Comparison of ENCODE assay signal across 1 cellular context in the genomic region with DNA sequence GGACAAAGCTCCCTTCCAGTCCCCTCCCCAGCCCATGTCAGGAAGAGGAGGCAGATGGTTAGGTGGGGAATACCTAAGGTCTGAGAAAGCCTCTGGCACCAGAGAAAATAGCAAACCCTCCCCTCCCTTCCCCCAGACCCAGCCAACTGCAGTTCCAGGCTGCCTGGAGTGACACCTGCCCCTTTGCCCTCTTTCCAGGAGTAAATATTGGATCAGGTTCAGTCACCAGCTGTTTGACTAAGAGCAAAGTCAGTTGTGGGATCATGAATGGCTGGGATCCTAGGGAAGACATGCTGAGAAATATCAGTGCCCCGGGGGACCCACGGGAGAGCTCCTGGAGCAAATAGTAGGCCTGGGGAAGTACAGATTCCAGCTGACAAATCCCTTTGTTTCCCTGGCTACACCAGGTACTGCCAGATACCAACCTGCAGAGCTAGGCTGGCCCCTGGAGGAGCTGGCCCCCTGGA.
TF ChIP-seq lines count a peak whose summit lies in the region.

No MANE protein-coding gene starts in this region.

TF ChIP-seq in HepG2, 621 proteins besides CTCF, POLR2A, EP300 and RAD21 (continued from another document and continues in another):
- no peak for TF ChIP-seq LRRFIP1 (CRISPR knock-in tag; conservative IDR thresholded peaks at IDR 0.05)
- TF ChIP-seq ZNF431 (CRISPR knock-in tag; IDR thresholded peaks at IDR 0.05; ENCODE audit: borderline replicate concordance, low read depth), result no peak
- TF ChIP-seq PHF21A (CRISPR knock-in tag; IDR thresholded peaks at IDR 0.05), result peak; percentile 96
- TF ChIP-seq MEIS2 (CRISPR knock-in tag; IDR thresholded peaks at IDR 0.05), result peak; percentile 74; the same call in 1 of the 2 replicates
- no peak for TF ChIP-seq ZNF263 (CRISPR knock-in tag; IDR thresholded peaks at IDR 0.05)
- TF ChIP-seq CBFB (CRISPR knock-in tag; IDR thresholded peaks at IDR 0.05), result no peak
- no peak for TF ChIP-seq CBX1 (IDR thresholded peaks at IDR 0.05; ENCODE audit: low read depth)
- TF ChIP-seq ZNF24 (IDR thresholded peaks at IDR 0.05), result no peak
- no peak for TF ChIP-seq PCBP1 (IDR thresholded peaks at IDR 0.05; ENCODE audit: borderline replicate concordance, low read depth, low read length)
- TF ChIP-seq, protein P1, sequence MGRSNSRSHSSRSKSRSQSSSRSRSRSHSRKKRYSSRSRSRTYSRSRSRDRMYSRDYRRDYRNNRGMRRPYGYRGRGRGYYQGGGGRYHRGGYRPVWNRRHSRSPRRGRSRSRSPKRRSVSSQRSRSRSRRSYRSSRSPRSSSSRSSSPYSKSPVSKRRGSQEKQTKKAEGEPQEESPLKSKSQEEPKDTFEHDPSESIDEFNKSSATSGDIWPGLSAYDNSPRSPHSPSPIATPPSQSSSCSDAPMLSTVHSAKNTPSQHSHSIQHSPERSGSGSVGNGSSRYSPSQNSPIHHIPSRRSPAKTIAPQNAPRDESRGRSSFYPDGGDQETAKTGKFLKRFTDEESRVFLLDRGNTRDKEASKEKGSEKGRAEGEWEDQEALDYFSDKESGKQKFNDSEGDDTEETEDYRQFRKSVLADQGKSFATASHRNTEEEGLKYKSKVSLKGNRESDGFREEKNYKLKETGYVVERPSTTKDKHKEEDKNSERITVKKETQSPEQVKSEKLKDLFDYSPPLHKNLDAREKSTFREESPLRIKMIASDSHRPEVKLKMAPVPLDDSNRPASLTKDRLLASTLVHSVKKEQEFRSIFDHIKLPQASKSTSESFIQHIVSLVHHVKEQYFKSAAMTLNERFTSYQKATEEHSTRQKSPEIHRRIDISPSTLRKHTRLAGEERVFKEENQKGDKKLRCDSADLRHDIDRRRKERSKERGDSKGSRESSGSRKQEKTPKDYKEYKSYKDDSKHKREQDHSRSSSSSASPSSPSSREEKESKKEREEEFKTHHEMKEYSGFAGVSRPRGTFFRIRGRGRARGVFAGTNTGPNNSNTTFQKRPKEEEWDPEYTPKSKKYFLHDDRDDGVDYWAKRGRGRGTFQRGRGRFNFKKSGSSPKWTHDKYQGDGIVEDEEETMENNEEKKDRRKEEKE (IDR thresholded peaks at IDR 0.05), result no peak
- no peak for TF ChIP-seq ZNF329 (CRISPR knock-in tag; IDR thresholded peaks at IDR 0.05; ENCODE audit: low read depth)
- TF ChIP-seq TBP (CRISPR knock-in tag; IDR thresholded peaks at IDR 0.05), result no peak
- TF ChIP-seq HNF1A (IDR thresholded peaks at IDR 0.05; ENCODE audit: low read depth), result no peak
- peak; percentile 63; the same call in 1 of the 2 replicates for TF ChIP-seq HNF1A (CRISPR knock-in tag; IDR thresholded peaks at IDR 0.05; ENCODE audit: borderline replicate concordance)
- TF ChIP-seq ZNF354B (CRISPR knock-in tag; IDR thresholded peaks at IDR 0.05), result no peak
- TF ChIP-seq ZBTB42 (CRISPR knock-in tag; IDR thresholded peaks at IDR 0.05), result 0 out of 2 replicates have a peak, but pooled peaks have one; percentile 63
- TF ChIP-seq, protein P2, sequence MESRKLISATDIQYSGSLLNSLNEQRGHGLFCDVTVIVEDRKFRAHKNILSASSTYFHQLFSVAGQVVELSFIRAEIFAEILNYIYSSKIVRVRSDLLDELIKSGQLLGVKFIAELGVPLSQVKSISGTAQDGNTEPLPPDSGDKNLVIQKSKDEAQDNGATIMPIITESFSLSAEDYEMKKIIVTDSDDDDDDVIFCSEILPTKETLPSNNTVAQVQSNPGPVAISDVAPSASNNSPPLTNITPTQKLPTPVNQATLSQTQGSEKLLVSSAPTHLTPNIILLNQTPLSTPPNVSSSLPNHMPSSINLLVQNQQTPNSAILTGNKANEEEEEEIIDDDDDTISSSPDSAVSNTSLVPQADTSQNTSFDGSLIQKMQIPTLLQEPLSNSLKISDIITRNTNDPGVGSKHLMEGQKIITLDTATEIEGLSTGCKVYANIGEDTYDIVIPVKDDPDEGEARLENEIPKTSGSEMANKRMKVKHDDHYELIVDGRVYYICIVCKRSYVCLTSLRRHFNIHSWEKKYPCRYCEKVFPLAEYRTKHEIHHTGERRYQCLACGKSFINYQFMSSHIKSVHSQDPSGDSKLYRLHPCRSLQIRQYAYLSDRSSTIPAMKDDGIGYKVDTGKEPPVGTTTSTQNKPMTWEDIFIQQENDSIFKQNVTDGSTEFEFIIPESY (CRISPR knock-in tag; IDR thresholded peaks at IDR 0.05), result no peak
- TF ChIP-seq AHR (CRISPR knock-in tag; IDR thresholded peaks at IDR 0.05), result no peak
- no peak for TF ChIP-seq SIN3B (IDR thresholded peaks at IDR 0.05; ENCODE audit: low read length)
- no peak for TF ChIP-seq GTF2F1 (IDR thresholded peaks at IDR 0.05; ENCODE audit: low read length)
- TF ChIP-seq, protein P3, sequence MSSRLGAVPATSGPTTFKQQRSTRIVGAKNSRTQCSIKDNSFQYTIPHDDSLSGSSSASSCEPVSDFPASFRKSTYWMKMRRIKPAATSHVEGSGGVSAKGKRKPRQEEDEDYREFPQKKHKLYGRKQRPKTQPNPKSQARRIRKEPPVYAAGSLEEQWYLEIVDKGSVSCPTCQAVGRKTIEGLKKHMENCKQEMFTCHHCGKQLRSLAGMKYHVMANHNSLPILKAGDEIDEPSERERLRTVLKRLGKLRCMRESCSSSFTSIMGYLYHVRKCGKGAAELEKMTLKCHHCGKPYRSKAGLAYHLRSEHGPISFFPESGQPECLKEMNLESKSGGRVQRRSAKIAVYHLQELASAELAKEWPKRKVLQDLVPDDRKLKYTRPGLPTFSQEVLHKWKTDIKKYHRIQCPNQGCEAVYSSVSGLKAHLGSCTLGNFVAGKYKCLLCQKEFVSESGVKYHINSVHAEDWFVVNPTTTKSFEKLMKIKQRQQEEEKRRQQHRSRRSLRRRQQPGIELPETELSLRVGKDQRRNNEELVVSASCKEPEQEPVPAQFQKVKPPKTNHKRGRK (CRISPR knock-in tag; IDR thresholded peaks at IDR 0.05), result no peak
- TF ChIP-seq TEAD2 (CRISPR knock-in tag; IDR thresholded peaks at IDR 0.05), result no peak
- no peak for TF ChIP-seq EED (CRISPR knock-in tag; IDR thresholded peaks at IDR 0.05)
- TF ChIP-seq, protein P4, sequence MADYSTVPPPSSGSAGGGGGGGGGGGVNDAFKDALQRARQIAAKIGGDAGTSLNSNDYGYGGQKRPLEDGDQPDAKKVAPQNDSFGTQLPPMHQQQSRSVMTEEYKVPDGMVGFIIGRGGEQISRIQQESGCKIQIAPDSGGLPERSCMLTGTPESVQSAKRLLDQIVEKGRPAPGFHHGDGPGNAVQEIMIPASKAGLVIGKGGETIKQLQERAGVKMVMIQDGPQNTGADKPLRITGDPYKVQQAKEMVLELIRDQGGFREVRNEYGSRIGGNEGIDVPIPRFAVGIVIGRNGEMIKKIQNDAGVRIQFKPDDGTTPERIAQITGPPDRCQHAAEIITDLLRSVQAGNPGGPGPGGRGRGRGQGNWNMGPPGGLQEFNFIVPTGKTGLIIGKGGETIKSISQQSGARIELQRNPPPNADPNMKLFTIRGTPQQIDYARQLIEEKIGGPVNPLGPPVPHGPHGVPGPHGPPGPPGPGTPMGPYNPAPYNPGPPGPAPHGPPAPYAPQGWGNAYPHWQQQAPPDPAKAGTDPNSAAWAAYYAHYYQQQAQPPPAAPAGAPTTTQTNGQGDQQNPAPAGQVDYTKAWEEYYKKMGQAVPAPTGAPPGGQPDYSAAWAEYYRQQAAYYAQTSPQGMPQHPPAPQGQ (CRISPR knock-in tag; IDR thresholded peaks at IDR 0.05; ENCODE audit: borderline replicate concordance), result no peak
- TF ChIP-seq ZNF660 (CRISPR knock-in tag; IDR thresholded peaks at IDR 0.05; ENCODE audit: borderline replicate concordance, low read depth), result no peak
- TF ChIP-seq ZNF788 (CRISPR knock-in tag; IDR thresholded peaks at IDR 0.05; ENCODE audit: borderline replicate concordance), result no peak; the same call in 1 of the 2 replicates
- TF ChIP-seq HNRNPK (IDR thresholded peaks at IDR 0.05; ENCODE audit: low read depth, low read length, poor library complexity, severe bottlenecking), result no peak
- no peak for TF ChIP-seq IRF9 (CRISPR knock-in tag; IDR thresholded peaks at IDR 0.05; ENCODE audit: borderline replicate concordance)
- peak; percentile 31; the same call in 1 of the 2 replicates for TF ChIP-seq ZNF12 (CRISPR knock-in tag; IDR thresholded peaks at IDR 0.05)
- no peak for TF ChIP-seq TAF15 (IDR thresholded peaks at IDR 0.05; ENCODE audit: low read depth, low read length, poor library complexity, severe bottlenecking)
- no peak for TF ChIP-seq HNRNPL (IDR thresholded peaks at IDR 0.05; ENCODE audit: low read depth, low read length)
- no peak for TF ChIP-seq MIER2 (CRISPR knock-in tag; IDR thresholded peaks at IDR 0.05)
- TF ChIP-seq BRD4 (CRISPR knock-in tag; IDR thresholded peaks at IDR 0.05), result no peak
- TF ChIP-seq, protein P5, sequence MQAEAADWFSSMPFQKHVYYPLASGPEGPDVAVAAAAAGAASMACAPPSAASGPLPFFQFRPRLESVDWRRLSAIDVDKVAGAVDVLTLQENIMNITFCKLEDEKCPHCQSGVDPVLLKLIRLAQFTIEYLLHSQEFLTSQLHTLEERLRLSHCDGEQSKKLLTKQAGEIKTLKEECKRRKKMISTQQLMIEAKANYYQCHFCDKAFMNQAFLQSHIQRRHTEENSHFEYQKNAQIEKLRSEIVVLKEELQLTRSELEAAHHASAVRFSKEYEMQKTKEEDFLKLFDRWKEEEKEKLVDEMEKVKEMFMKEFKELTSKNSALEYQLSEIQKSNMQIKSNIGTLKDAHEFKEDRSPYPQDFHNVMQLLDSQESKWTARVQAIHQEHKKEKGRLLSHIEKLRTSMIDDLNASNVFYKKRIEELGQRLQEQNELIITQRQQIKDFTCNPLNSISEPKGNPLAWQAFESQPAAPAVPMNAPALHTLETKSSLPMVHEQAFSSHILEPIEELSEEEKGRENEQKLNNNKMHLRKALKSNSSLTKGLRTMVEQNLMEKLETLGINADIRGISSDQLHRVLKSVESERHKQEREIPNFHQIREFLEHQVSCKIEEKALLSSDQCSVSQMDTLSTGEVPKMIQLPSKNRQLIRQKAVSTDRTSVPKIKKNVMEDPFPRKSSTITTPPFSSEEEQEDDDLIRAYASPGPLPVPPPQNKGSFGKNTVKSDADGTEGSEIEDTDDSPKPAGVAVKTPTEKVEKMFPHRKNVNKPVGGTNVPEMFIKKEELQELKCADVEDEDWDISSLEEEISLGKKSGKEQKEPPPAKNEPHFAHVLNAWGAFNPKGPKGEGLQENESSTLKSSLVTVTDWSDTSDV (CRISPR knock-in tag; IDR thresholded peaks at IDR 0.05), result no peak
- no peak for TF ChIP-seq STAG1 (CRISPR knock-in tag; IDR thresholded peaks at IDR 0.05)
- TF ChIP-seq GFI1 (CRISPR knock-in tag; IDR thresholded peaks at IDR 0.05; ENCODE audit: borderline replicate concordance), result no peak
- TF ChIP-seq ZNF605 (CRISPR knock-in tag; IDR thresholded peaks at IDR 0.05), result peak; percentile 83
- no peak for TF ChIP-seq FOXM1 (CRISPR knock-in tag; IDR thresholded peaks at IDR 0.05)
- TF ChIP-seq BHLHE40 (IDR thresholded peaks at IDR 0.05; ENCODE audit: low read length), result no peak
- TF ChIP-seq ZNF879 (CRISPR knock-in tag; IDR thresholded peaks at IDR 0.05), result no peak
- no peak for TF ChIP-seq MTA3 (CRISPR knock-in tag; IDR thresholded peaks at IDR 0.05)
- peak; percentile 40 for TF ChIP-seq ZEB1 (IDR thresholded peaks at IDR 0.05; ENCODE audit: insufficient replicate concordance, low read depth)
- no peak for TF ChIP-seq ZFP90 (CRISPR knock-in tag; IDR thresholded peaks at IDR 0.05; ENCODE audit: borderline replicate concordance)
